23 cellular contexts compared by ENCODE assay signal in the genomic region with DNA sequence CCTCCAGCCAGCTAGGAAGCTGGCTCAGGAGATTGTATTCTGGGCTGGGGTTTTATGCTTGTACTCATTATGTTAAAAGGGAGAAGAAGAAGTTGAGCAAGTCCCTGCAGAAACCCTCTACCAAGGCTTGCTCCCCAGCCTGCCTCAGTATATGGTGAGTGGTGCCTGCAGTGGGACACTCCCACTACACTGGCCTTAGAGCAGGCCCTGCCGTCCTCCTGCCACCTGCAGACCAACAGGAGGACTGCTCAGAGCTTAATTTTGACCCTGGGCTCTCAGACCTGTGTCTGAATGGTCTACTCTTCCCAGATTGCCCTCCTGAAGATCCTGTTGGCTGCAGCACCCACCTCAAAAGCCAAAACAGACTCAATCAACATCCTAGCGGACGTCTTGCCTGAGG. TPM values are rescaled to one million over a fixed set of nuclear protein-coding genes. Genes with fewer than 3 reads are reported as not detected.
"Had no signal": no experiment of that assay in that cellular context is flagged by ENCODE, and none has a peak within 500 bp of the region (broad histone marks: within the 10 kb centered on the region; RNA-seq: fewer than 3 reads in every experiment).

No MANE protein-coding gene starts in this region.

- ATAC-seq: natural killer cell treated with Interleukin-12 subunit alpha and Interleukin-12 subunit beta and Interleukin-15 and Interleukin-18, amount 100 ng/mL, for 72 hours; right cardiac atrium had no signal

- H3K27ac ChIP-seq: uterus had no signal

- H3K27ac Mint-ChIP-seq: activated naive CD4-positive, alpha-beta T cell treated with anti-CD3 and anti-CD28 coated beads, Interleukin-2, amount 10 ng/mL, durations not matched to agents 7 days and 5 days; activated T-helper 2 cell treated with anti-CD3 and anti-CD28 coated beads, Interferon-gamma antibody, Interleukin-2, Interleukin-4, amounts not matched to agents 10 μg/mL and 5 μg/mL and 100 μg/mL, durations not matched to agents 14 hours and 24 hours and 36 hours; natural killer cell treated with Interleukin-12 subunit alpha and Interleukin-12 subunit beta and Interleukin-15 and Interleukin-18, amount 100 ng/mL, for 72 hours; progenitor cell of endocrine pancreas had no signal

- H3K27me3 Mint-ChIP-seq: activated naive CD4-positive, alpha-beta T cell treated with anti-CD3 and anti-CD28 coated beads, Interleukin-2, amount 10 ng/mL, durations not matched to agents 7 days and 5 days; natural killer cell treated with Interleukin-12 subunit alpha and Interleukin-12 subunit beta and Interleukin-15 and Interleukin-18, amount 100 ng/mL, for 72 hours; progenitor cell of endocrine pancreas had no signal

- DNase-seq: activated CD4-positive, alpha-beta T cell treated with anti-CD3 and anti-CD28 coated beads for 1 hour; activated CD4-positive, alpha-beta T cell treated with anti-CD3 and anti-CD28 coated beads, Interleukin-2, amount 50 U/mL, for 48 hours; activated naive CD4-positive, alpha-beta T cell treated with anti-CD3 and anti-CD28 coated beads, Interleukin-2, amount 10 ng/mL, durations not matched to agents 7 days and 5 days; caudate nucleus; cortex of kidney; effector CD4-positive, alpha-beta T cell; foreskin melanocyte; kidney glomerular epithelial cell; right cardiac atrium; stimulated activated CD4-positive, alpha-beta T cell treated with anti-CD3 and anti-CD28 coated beads, Interleukin-4, amount 100 ng/mL, for 4 hours; stimulated activated CD8-positive, alpha-beta memory T cell treated with anti-CD3 and anti-CD28 coated beads, Interleukin-4, amount 100 ng/mL, for 48 hours; stimulated activated naive CD4-positive, alpha-beta T cell treated with Interleukin-2 at 50 U/mL for 16 hours; substantia nigra; T-helper 9 cell; uterus had no signal

- H3K4me3 ChIP-seq: smooth muscle cell, tibial nerve, uterus had no signal

- H3K4me1 Mint-ChIP-seq: activated naive CD4-positive, alpha-beta T cell treated with anti-CD3 and anti-CD28 coated beads, Interleukin-2, amount 10 ng/mL, durations not matched to agents 7 days and 5 days had no signal

- H3K4me3 Mint-ChIP-seq: activated naive CD4-positive, alpha-beta T cell treated with anti-CD3 and anti-CD28 coated beads, Interleukin-2, amount 10 ng/mL, durations not matched to agents 7 days and 5 days; natural killer cell treated with Interleukin-12 subunit alpha and Interleukin-12 subunit beta and Interleukin-15 and Interleukin-18, amount 100 ng/mL, for 72 hours had no signal

- H3K9me3 Mint-ChIP-seq: activated naive CD4-positive, alpha-beta T cell treated with anti-CD3 and anti-CD28 coated beads, Interleukin-2, amount 10 ng/mL, durations not matched to agents 7 days and 5 days; activated T-helper 2 cell treated with anti-CD3 and anti-CD28 coated beads, Interferon-gamma antibody, Interleukin-2, Interleukin-4, amounts not matched to agents 10 μg/mL and 5 μg/mL and 100 μg/mL, durations not matched to agents 14 hours and 24 hours and 36 hours; natural killer cell treated with Interleukin-12 subunit alpha and Interleukin-12 subunit beta and Interleukin-15 and Interleukin-18, amount 100 ng/mL, for 72 hours had no signal

RNA-seq across cellular contexts. Expression of gene ALX3, which starts 23.0 kb away (rescaled TPM):
- total RNA-seq: activated T-helper 2 cell treated with anti-CD3 and anti-CD28 coated beads, Interferon-gamma antibody, Interleukin-2, Interleukin-4, amounts not matched to agents 10 μg/mL and 5 μg/mL and 100 μg/mL, durations not matched to agents 14 hours and 24 hours and 36 hours; liver; mesenteric fat pad; natural killer cell treated with Interleukin-12 subunit alpha and Interleukin-12 subunit beta and Interleukin-15 and Interleukin-18, amount 100 ng/mL, for 72 hours; omental fat pad; right cardiac atrium; smooth muscle cell; tibial nerve had no signal
